In genomic region chr3:146163584-146163983, GRCh38 we compare ENCODE assay signal across 11 cellular contexts. TPM values are rescaled to one million over a fixed set of nuclear protein-coding genes. Genes with fewer than 3 reads are reported as not detected.
DNase-seq lines count a peak whose midpoint lies in the region; ATAC-seq and TF ChIP-seq lines count a peak whose summit lies in the region.
"Had no signal": no experiment of that assay in that cellular context is flagged by ENCODE, and none has a peak within 500 bp of the region (broad histone marks: within the 10 kb centered on the region; RNA-seq: fewer than 3 reads in every experiment).

No MANE protein-coding gene starts in this region.

- TF ChIP-seq POLR2A in stomach (IDR thresholded peaks at IDR 0.05): no peak

- H3K9me3 ChIP-seq in H9 (ENCODE audit: control insufficient read depth, low read depth, low read length) (no peaks in the 10 kb centered on the region), stomach (no peaks in the 10 kb centered on the region)

- no peak overlapping the region for H3K56ac ChIP-seq in H9 (ENCODE audit: insufficient read length, low read depth, low read length)

- H3K4me2 ChIP-seq in H9 (ENCODE audit: insufficient read depth, insufficient read length, low read length): no peak overlapping the region

- ATAC-seq in stimulated activated naive CD8-positive, alpha-beta T cell treated with anti-CD3 and anti-CD28 coated beads, Interleukin-15, amount 100 ng/mL, for 72 hours: no peak
- ATAC-seq in HG02970 (IDR thresholded peaks at IDR 0.05; ENCODE audit: low FRiP score, unreplicated experiment): no peak

- no peak for TF ChIP-seq EP300 in stomach (IDR thresholded peaks at IDR 0.05)

- no peak overlapping the region for H2BK12ac ChIP-seq in H9 (ENCODE audit: insufficient read length, low read depth, low read length)

- H2AK5ac ChIP-seq in H9 (ENCODE audit: insufficient read length, low read length): no peak overlapping the region

- no peak overlapping the region for H2BK5ac ChIP-seq in H9 (ENCODE audit: insufficient read length, low read length)

- H2BK20ac ChIP-seq in H9 (ENCODE audit: low read depth, low read length, poor library complexity, severe bottlenecking): no peak overlapping the region

- no peak overlapping the region for H3K14ac ChIP-seq in H9 (ENCODE audit: insufficient read depth, low read length)

- no peak overlapping the region for H4K91ac ChIP-seq in H9 (ENCODE audit: insufficient read length, low read depth, low read length)

- no peaks in the 10 kb centered on the region for H3K27me3 ChIP-seq in H9 (ENCODE audit: insufficient read depth, low read length)
- H3K27me3 ChIP-seq in stomach: peaks cover 0 to 13% (median 9%) of the 10 kb centered on the region in 3 donors

- H3K36me3 Mint-ChIP-seq in H9 (ENCODE audit: insufficient read depth in 1 of 3, low read depth in 3 of 3): no peaks in the 10 kb centered on the region
- H3K36me3 Mint-ChIP-seq in activated T-helper 1 cell treated with anti-CD3 and anti-CD28 coated beads, Interleukin-12 subunit alpha, Interleukin-12 subunit beta, Interleukin-2, Interleukin-4 antibody, amounts not matched to agents 30 ng/mL and 10 ng/mL and 1 ng/mL, durations not matched to agents 14 hours and 24 hours and 36 hours (ENCODE audit: low read depth): no peaks in the 10 kb centered on the region

- 0 out of 3 replicates have a peak, but pooled peaks have one; percentile 16 for TF ChIP-seq CTCF in H9 (conservative IDR thresholded peaks at IDR 0.05)
- TF ChIP-seq CTCF in foreskin fibroblast (IDR thresholded peaks at IDR 0.05; ENCODE audit: low read depth, low read length): no peak
- TF ChIP-seq CTCF in stomach (IDR thresholded peaks at IDR 0.05): peak in 4 of 7 experiments; percentile 9 to 47 (median 30)

- no peaks in the 10 kb centered on the region for H3K23me2 ChIP-seq in H9 (ENCODE audit: insufficient read length, low read depth, low read length, poor library complexity, severe bottlenecking)

- no peak overlapping the region for H3K9ac ChIP-seq in H9 (ENCODE audit: extremely low read depth, insufficient read length, low read length)

- DNase-seq in H9 (no peak), foreskin fibroblast (peak; percentile 90 to 94), stomach (no peak), SKM-1 (lab: John Stamatoyannopoulos, UW; ENCODE audit: unreplicated experiment) (no peak), ecto neural progenitor cell (ENCODE audit: low spot score) (no peak)
- no peak for DNase-seq in activated T-helper 1 cell treated with anti-CD3 and anti-CD28 coated beads, Interleukin-12 subunit alpha, Interleukin-12 subunit beta, Interleukin-2, Interleukin-4 antibody, amounts not matched to agents 30 ng/mL and 10 ng/mL and 1 ng/mL, durations not matched to agents 14 hours and 24 hours and 36 hours (ENCODE audit: low spot score)
- DNase-seq in stimulated activated naive CD8-positive, alpha-beta T cell treated with anti-CD3 and anti-CD28 coated beads, Interleukin-15, amount 100 ng/mL, for 72 hours: no peak
- DNase-seq: activated T-cell treated with anti-CD3 and anti-CD28 coated beads, Interleukin-2, amount 50 U/mL, for 24 hours; NCI-H187; T-helper 1 cell had no signal

- no peak overlapping the region for H4K8ac ChIP-seq in H9 (replicated peaks; ENCODE audit: insufficient read length, low read depth, low read length)

- no CpG with 5 or more reads among the region's 2 CpGs for WGBS in H9 (ENCODE audit: extremely low coverage, insufficient read length, low lambda C conversion rate)
- WGBS in stomach, 5 donors: 58 to 76% (median 72%) methylated on average over 2 of the region's 2 CpGs

- intact Hi-C loops in activated T-helper 1 cell treated with anti-CD3 and anti-CD28 coated beads, Interleukin-12 subunit alpha, Interleukin-12 subunit beta, Interleukin-2, Interleukin-4 antibody, amounts not matched to agents 30 ng/mL and 10 ng/mL and 1 ng/mL, durations not matched to agents 14 hours and 24 hours and 36 hours (cut with micrococcal nuclease): no loop called here
- intact Hi-C loops in stomach (cut with DNase I; ENCODE audit: low total_unique reads): no loop called here

- H3K4me3 ChIP-seq in foreskin fibroblast (ENCODE audit: low read depth in 1 of 2, low read length in 2 of 2) (no peak overlapping the region), stomach (no peak overlapping the region)

- H3K18ac ChIP-seq in H9 (ENCODE audit: insufficient read length, low read depth, low read length): no peak overlapping the region

- no peak overlapping the region for H3K4ac ChIP-seq in H9 (ENCODE audit: low read depth, low read length)

- H4K20me1 ChIP-seq in H9 (ENCODE audit: control insufficient read depth, insufficient read depth, insufficient read length): no peaks in the 10 kb centered on the region

- peaks cover 16% of the 10 kb centered on the region for H3K27me3 Mint-ChIP-seq in H9 (ENCODE audit: low read depth)
- H3K27me3 Mint-ChIP-seq in activated T-helper 1 cell treated with anti-CD3 and anti-CD28 coated beads, Interleukin-12 subunit alpha, Interleukin-12 subunit beta, Interleukin-2, Interleukin-4 antibody, amounts not matched to agents 30 ng/mL and 10 ng/mL and 1 ng/mL, durations not matched to agents 14 hours and 24 hours and 36 hours (ENCODE audit: insufficient read depth): peaks cover 50% of the 10 kb centered on the region
- peaks cover 57% of the 10 kb centered on the region for H3K27me3 Mint-ChIP-seq in stimulated activated naive CD8-positive, alpha-beta T cell treated with anti-CD3 and anti-CD28 coated beads, Interleukin-15, amount 100 ng/mL, for 72 hours

- H3T11ph ChIP-seq in H9 (ENCODE audit: low read length): no peak overlapping the region

- H3K23ac ChIP-seq in H9 (ENCODE audit: insufficient read length, low read depth, low read length): no peak overlapping the region

- no peak overlapping the region for H3K4me3 Mint-ChIP-seq in H9
- H3K4me3 Mint-ChIP-seq in activated T-helper 1 cell treated with anti-CD3 and anti-CD28 coated beads, Interleukin-12 subunit alpha, Interleukin-12 subunit beta, Interleukin-2, Interleukin-4 antibody, amounts not matched to agents 30 ng/mL and 10 ng/mL and 1 ng/mL, durations not matched to agents 14 hours and 24 hours and 36 hours: peak overlapping the region; percentile 21
- H3K4me3 Mint-ChIP-seq in stimulated activated naive CD8-positive, alpha-beta T cell treated with anti-CD3 and anti-CD28 coated beads, Interleukin-15, amount 100 ng/mL, for 72 hours: no peak overlapping the region
- H3K4me3 Mint-ChIP-seq: activated T-cell treated with anti-CD3 and anti-CD28 coated beads, Interleukin-2, amount 50 U/mL, for 24 hours had no signal

- no peak overlapping the region for H2BK15ac ChIP-seq in H9 (ENCODE audit: low read depth, low read length)

- H3K4me1 ChIP-seq in H9 (ENCODE audit: insufficient read depth, low read length): peaks cover 5% of the 10 kb centered on the region; the same call in 1 of the 2 replicates
- H3K4me1 ChIP-seq in stomach: peaks cover 15 to 62% (median 32%) of the 10 kb centered on the region in 4 donors

- H2AFZ ChIP-seq in H9 (ENCODE audit: low read length): no peak overlapping the region

- no peaks in the 10 kb centered on the region; the same call in 1 of the 2 replicates for H3K79me2 ChIP-seq in H9 (ENCODE audit: insufficient read depth, low read length)

- H3K27ac ChIP-seq in H9 (ENCODE audit: insufficient read length, low read depth, low read length) (no peak overlapping the region), stomach (peak overlapping the region in 1 of 5 donors; percentile 93)

- H3K4me1 Mint-ChIP-seq in H9: peaks cover 30 to 33% of the 10 kb centered on the region in 2 experiments
- peaks cover 10% of the 10 kb centered on the region for H3K4me1 Mint-ChIP-seq in activated T-helper 1 cell treated with anti-CD3 and anti-CD28 coated beads, Interleukin-12 subunit alpha, Interleukin-12 subunit beta, Interleukin-2, Interleukin-4 antibody, amounts not matched to agents 30 ng/mL and 10 ng/mL and 1 ng/mL, durations not matched to agents 14 hours and 24 hours and 36 hours (ENCODE audit: low read depth)
- peaks cover 11% of the 10 kb centered on the region for H3K4me1 Mint-ChIP-seq in stimulated activated naive CD8-positive, alpha-beta T cell treated with anti-CD3 and anti-CD28 coated beads, Interleukin-15, amount 100 ng/mL, for 72 hours

- no peak overlapping the region for H2BK120ac ChIP-seq in H9 (ENCODE audit: low read depth, low read length, poor library complexity, severe bottlenecking)

- H4K5ac ChIP-seq in H9 (ENCODE audit: insufficient read length, low read depth, low read length): no peak overlapping the region

- H3K9me3 Mint-ChIP-seq in H9: no peaks in the 10 kb centered on the region
- no peaks in the 10 kb centered on the region for H3K9me3 Mint-ChIP-seq in activated T-helper 1 cell treated with anti-CD3 and anti-CD28 coated beads, Interleukin-12 subunit alpha, Interleukin-12 subunit beta, Interleukin-2, Interleukin-4 antibody, amounts not matched to agents 30 ng/mL and 10 ng/mL and 1 ng/mL, durations not matched to agents 14 hours and 24 hours and 36 hours
- no peaks in the 10 kb centered on the region for H3K9me3 Mint-ChIP-seq in stimulated activated naive CD8-positive, alpha-beta T cell treated with anti-CD3 and anti-CD28 coated beads, Interleukin-15, amount 100 ng/mL, for 72 hours
- H3K9me3 Mint-ChIP-seq: activated T-cell treated with anti-CD3 and anti-CD28 coated beads, Interleukin-2, amount 50 U/mL, for 24 hours had no signal

- no peak overlapping the region; a peak in 1 of 7 replicates for H3K27ac Mint-ChIP-seq in H9
- H3K27ac Mint-ChIP-seq in activated T-helper 1 cell treated with anti-CD3 and anti-CD28 coated beads, Interleukin-12 subunit alpha, Interleukin-12 subunit beta, Interleukin-2, Interleukin-4 antibody, amounts not matched to agents 30 ng/mL and 10 ng/mL and 1 ng/mL, durations not matched to agents 14 hours and 24 hours and 36 hours: no peak overlapping the region
- H3K27ac Mint-ChIP-seq in stimulated activated naive CD8-positive, alpha-beta T cell treated with anti-CD3 and anti-CD28 coated beads, Interleukin-15, amount 100 ng/mL, for 72 hours: no peak overlapping the region
- H3K27ac Mint-ChIP-seq: activated T-cell treated with anti-CD3 and anti-CD28 coated beads, Interleukin-2, amount 50 U/mL, for 24 hours had no signal

- no peaks in the 10 kb centered on the region for H3K79me1 ChIP-seq in H9 (ENCODE audit: insufficient read depth, low read depth, low read length, poor library complexity, severe bottlenecking)

- no peaks in the 10 kb centered on the region for H3K36me3 ChIP-seq in stomach

RNA-seq across cellular contexts. Expression of gene PLOD2, which starts 2.6 kb away (rescaled TPM):
- total RNA-seq in H9 (2021) (17.9 and 19.3 TPM in 2 replicates), stomach (10 to 100 TPM; 24.5 to 99.5 (median 57.8) TPM)
- 1.4 and 2.0 TPM in 2 replicates for total RNA-seq in activated T-helper 1 cell treated with anti-CD3 and anti-CD28 coated beads, Interleukin-12 subunit alpha, Interleukin-12 subunit beta, Interleukin-2, Interleukin-4 antibody, amounts not matched to agents 30 ng/mL and 10 ng/mL and 1 ng/mL, durations not matched to agents 14 hours and 24 hours and 36 hours
- 10 to 100 TPM; 18.1 to 37.0 (median 20.3) TPM for polyA plus RNA-seq in stomach

Comparison
In these comparisons a context has a peak if more than half of its experiments do, and no peak if none do; other contexts are left out.
1. DNase-seq: peak in foreskin fibroblast (2 of 2); none in H9 (single experiment), activated T-helper 1 cell treated with anti-CD3 and anti-CD28 coated beads, Interleukin-12 subunit alpha, Interleukin-12 subunit beta, Interleukin-2, Interleukin-4 antibody, amounts not matched to agents 30 ng/mL and 10 ng/mL and 1 ng/mL, durations not matched to agents 14 hours and 24 hours and 36 hours (single experiment), stomach (single experiment), SKM-1 (single experiment), ecto neural progenitor cell (single experiment) and stimulated activated naive CD8-positive, alpha-beta T cell treated with anti-CD3 and anti-CD28 coated beads, Interleukin-15, amount 100 ng/mL, for 72 hours (0 of 2).